27 cellular contexts compared by ENCODE assay signal in genomic region chr2:207403141-207403540, GRCh38.
"Had no signal": no experiment of that assay in that cellular context is flagged by ENCODE, and none has a peak within 500 bp of the region (broad histone marks: within the 10 kb centered on the region; RNA-seq: fewer than 3 reads in every experiment).

No MANE protein-coding gene starts in this region.

- H3K27me3 Mint-ChIP-seq: stimulated activated naive B cell treated with anti-CD40 and anti-IgM and Interleukin-4, amounts not matched to agents 10 μg/mL and 1 μg/mL and 100 μg/mL, for 72 hours had no signal

- H3K27ac ChIP-seq: coronary artery, gastrocnemius medialis, hepatocyte, neural progenitor cell, ovary, psoas muscle, sigmoid colon, thoracic aorta, transverse colon had no signal

- H3K4me3 Mint-ChIP-seq: mesothelial cell of epicardium; naive B cell; natural killer cell treated with Interleukin-12 subunit alpha and Interleukin-12 subunit beta and Interleukin-15 and Interleukin-18, amount 100 ng/mL, for 72 hours; neural progenitor cell; stimulated activated naive B cell treated with anti-CD40 and anti-IgM and Interleukin-4, amounts not matched to agents 10 μg/mL and 1 μg/mL and 100 μg/mL, for 72 hours; stimulated activated naive CD8-positive, alpha-beta T cell treated with anti-CD3 and anti-CD28 coated beads, Interleukin-15, Interleukin-2, amounts not matched to agents 100 ng/mL and 50 ng/mL, for 24 hours had no signal

- H3K27me3 ChIP-seq: gastrocnemius medialis, heart left ventricle, hepatocyte, neural progenitor cell, ovary, sigmoid colon, transverse colon had no signal

- ATAC-seq: gastrocnemius medialis; left lobe of liver; mucosa of descending colon; natural killer cell treated with Interleukin-12 subunit alpha and Interleukin-12 subunit beta and Interleukin-15 and Interleukin-18, amount 100 ng/mL, for 72 hours; psoas muscle; stimulated activated naive B cell treated with anti-CD40 and anti-IgM and Interleukin-4, amounts not matched to agents 10 μg/mL and 1 μg/mL and 100 μg/mL, for 72 hours had no signal

- H3K4me1 Mint-ChIP-seq: naive B cell; stimulated activated naive B cell treated with anti-CD40 and anti-IgM and Interleukin-4, amounts not matched to agents 10 μg/mL and 1 μg/mL and 100 μg/mL, for 72 hours had no signal

- H3K36me3 ChIP-seq: gastrocnemius medialis, heart left ventricle, neural progenitor cell, ovary, sigmoid colon, thoracic aorta, transverse colon had no signal

- DNase-seq: dermis blood vessel endothelial cell; effector memory CD4-positive, alpha-beta T cell; erythroblast; gastrocnemius medialis; heart left ventricle; kidney; mesenchymal stem cell; mucosa of descending colon; naive B cell; nucleus accumbens; ovary; posterior cingulate gyrus; psoas muscle; right cardiac atrium; sigmoid colon; stimulated activated CD4-positive, alpha-beta T cell treated with anti-CD3 and anti-CD28 coated beads, Interleukin-2, amount 100 ng/mL, for 24 hours; stimulated activated CD4-positive, alpha-beta T cell treated with anti-CD3 and anti-CD28 coated beads, Interleukin-4, amount 100 ng/mL, for 24 hours; stimulated activated naive B cell treated with anti-CD40 and anti-IgM and Interleukin-4, amounts not matched to agents 10 μg/mL and 1 μg/mL and 100 μg/mL, for 72 hours; transverse colon had no signal

- H3K9me3 ChIP-seq: gastrocnemius medialis, heart left ventricle, mucosa of descending colon, ovary, psoas muscle, sigmoid colon, thoracic aorta, transverse colon had no signal

- H3K27ac Mint-ChIP-seq: mesothelial cell of epicardium; naive B cell; natural killer cell treated with Interleukin-12 subunit alpha and Interleukin-12 subunit beta and Interleukin-15 and Interleukin-18, amount 100 ng/mL, for 72 hours; neural progenitor cell; stimulated activated naive B cell treated with anti-CD40 and anti-IgM and Interleukin-4, amounts not matched to agents 10 μg/mL and 1 μg/mL and 100 μg/mL, for 72 hours; stimulated activated naive CD8-positive, alpha-beta T cell treated with anti-CD3 and anti-CD28 coated beads, Interleukin-15, Interleukin-2, amounts not matched to agents 100 ng/mL and 50 ng/mL, for 24 hours had no signal

- H3K4me3 ChIP-seq: coronary artery, gastrocnemius medialis, heart left ventricle, hepatocyte, mucosa of descending colon, neural progenitor cell, ovary, psoas muscle, sigmoid colon, thoracic aorta, transverse colon had no signal

- H3K4me1 ChIP-seq: gastrocnemius medialis, psoas muscle had no signal

- H3K9me3 Mint-ChIP-seq: mesothelial cell of epicardium; natural killer cell treated with Interleukin-12 subunit alpha and Interleukin-12 subunit beta and Interleukin-15 and Interleukin-18, amount 100 ng/mL, for 72 hours; neural progenitor cell; stimulated activated naive B cell treated with anti-CD40 and anti-IgM and Interleukin-4, amounts not matched to agents 10 μg/mL and 1 μg/mL and 100 μg/mL, for 72 hours; stimulated activated naive CD8-positive, alpha-beta T cell treated with anti-CD3 and anti-CD28 coated beads, Interleukin-15, Interleukin-2, amounts not matched to agents 100 ng/mL and 50 ng/mL, for 24 hours had no signal

- H3K36me3 Mint-ChIP-seq: mesothelial cell of epicardium; natural killer cell treated with Interleukin-12 subunit alpha and Interleukin-12 subunit beta and Interleukin-15 and Interleukin-18, amount 100 ng/mL, for 72 hours; neural progenitor cell had no signal
